In genomic region chr17:40177275-40177874, GRCh38 we compare ENCODE assay signal across 8 cellular contexts. TPM values are rescaled to one million over a fixed set of nuclear protein-coding genes. Genes with fewer than 3 reads are reported as not detected.
DNase-seq lines count a peak whose midpoint lies in the region; ATAC-seq and TF ChIP-seq lines count a peak whose summit lies in the region.

A gene with protein sequence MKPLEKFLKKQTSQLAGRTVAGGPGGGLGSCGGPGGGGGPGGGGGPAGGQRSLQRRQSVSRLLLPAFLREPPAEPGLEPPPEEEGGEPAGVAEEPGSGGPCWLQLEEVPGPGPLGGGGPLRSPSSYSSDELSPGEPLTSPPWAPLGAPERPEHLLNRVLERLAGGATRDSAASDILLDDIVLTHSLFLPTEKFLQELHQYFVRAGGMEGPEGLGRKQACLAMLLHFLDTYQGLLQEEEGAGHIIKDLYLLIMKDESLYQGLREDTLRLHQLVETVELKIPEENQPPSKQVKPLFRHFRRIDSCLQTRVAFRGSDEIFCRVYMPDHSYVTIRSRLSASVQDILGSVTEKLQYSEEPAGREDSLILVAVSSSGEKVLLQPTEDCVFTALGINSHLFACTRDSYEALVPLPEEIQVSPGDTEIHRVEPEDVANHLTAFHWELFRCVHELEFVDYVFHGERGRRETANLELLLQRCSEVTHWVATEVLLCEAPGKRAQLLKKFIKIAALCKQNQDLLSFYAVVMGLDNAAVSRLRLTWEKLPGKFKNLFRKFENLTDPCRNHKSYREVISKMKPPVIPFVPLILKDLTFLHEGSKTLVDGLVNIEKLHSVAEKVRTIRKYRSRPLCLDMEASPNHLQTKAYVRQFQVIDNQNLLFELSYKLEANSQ (plus strand): TSS chr17:40177470. CDS start chr17:40177862, 392 bp downstream.

- peak within 1 kb of the TSS; percentile 88 for H3K4me2 ChIP-seq in DOHH2 (ENCODE audit: low read length)

- H3K9me3 Mint-ChIP-seq in activated naive CD8-positive, alpha-beta T cell (ENCODE audit: low read depth) = no peaks in the 10 kb centered on the region
- H3K9me3 Mint-ChIP-seq in type B pancreatic cell = no peaks in the 10 kb centered on the region

- no peaks in the 10 kb centered on the region for H3K79me2 ChIP-seq in DOHH2 (ENCODE audit: control insufficient read depth, low read length)

- H3K27me3 ChIP-seq in DOHH2 (ENCODE audit: control insufficient read depth, low read length) = no peaks in the 10 kb centered on the region

- H3K9me3 ChIP-seq in DOHH2 (ENCODE audit: control insufficient read depth, insufficient read depth, low read length) (no peaks in the 10 kb centered on the region), SK-N-MC (ENCODE audit: low read depth, low read length) (no peaks in the 10 kb centered on the region)

- peak; percentile 64 for DNase-seq in HPDE6-E6E7 (ENCODE audit: extremely low spot score)
- DNase-seq in SK-N-MC (ENCODE audit: low read depth, low spot score) = no peak
- DNase-seq in Right ventricle myocardium superior = peak; percentile 87
- DNase-seq in posterior cingulate gyrus = peak; percentile 27 to 95 (median 70)
- DNase-seq in type B pancreatic cell (ENCODE audit: extremely low spot score, unreplicated experiment) = peak; percentile 86
- DNase-seq in AML-193 (lab: John Stamatoyannopoulos, UW) = no peak

- H3K4me1 ChIP-seq in DOHH2 (ENCODE audit: control insufficient read depth, low read length) = peaks cover 14% of the 10 kb centered on the region

- H3K4me3 ChIP-seq in DOHH2 (ENCODE audit: low read length) = peak within 1 kb of the TSS; percentile 72
- peak within 1 kb of the TSS; percentile 84 for H3K4me3 ChIP-seq in SK-N-MC

- peak within 1 kb of the TSS; percentile 73 for H3K4me3 Mint-ChIP-seq in activated naive CD8-positive, alpha-beta T cell
- peak within 1 kb of the TSS; percentile 80 for H3K4me3 Mint-ChIP-seq in type B pancreatic cell

- H3K36me3 ChIP-seq in DOHH2 (ENCODE audit: control insufficient read depth, low read length) (peaks cover 15% of the 10 kb centered on the region), SK-N-MC (ENCODE audit: insufficient read depth, low read length) (peaks cover 21% of the 10 kb centered on the region; the same call in 1 of the 2 replicates)

- H3K27me3 Mint-ChIP-seq in activated naive CD8-positive, alpha-beta T cell = no peaks in the 10 kb centered on the region
- H3K27me3 Mint-ChIP-seq in type B pancreatic cell = peaks cover 3% of the 10 kb centered on the region

- peaks cover 10% of the 10 kb centered on the region for H3K4me1 Mint-ChIP-seq in activated naive CD8-positive, alpha-beta T cell (ENCODE audit: low read depth)
- peaks cover 31% of the 10 kb centered on the region for H3K4me1 Mint-ChIP-seq in type B pancreatic cell (ENCODE audit: unreplicated experiment)

- intact Hi-C loops in Right ventricle myocardium superior (cut with DNase I) = no loop called here
- intact Hi-C loops in posterior cingulate gyrus (cut with DNase I) = no loop called here

- H3K27ac ChIP-seq in DOHH2 (ENCODE audit: low read depth, low read length) = no peak within 1 kb of the TSS
- no peak within 1 kb of the TSS; the same call in 1 of the 2 replicates for H3K27ac ChIP-seq in SK-N-MC

- peaks cover 6% of the 10 kb centered on the region for H3K36me3 Mint-ChIP-seq in activated naive CD8-positive, alpha-beta T cell
- peaks cover 22% of the 10 kb centered on the region for H3K36me3 Mint-ChIP-seq in type B pancreatic cell

- peak; percentile 90 for ATAC-seq in Right ventricle myocardium superior (ENCODE audit: poor library complexity)

- no peaks in the 10 kb centered on the region for H4K20me1 ChIP-seq in DOHH2 (ENCODE audit: control insufficient read depth, insufficient read depth, low read depth, low read length)

- peak within 1 kb of the TSS; percentile 69 for H3K9ac ChIP-seq in SK-N-MC (ENCODE audit: insufficient read length)

- no peaks in the 10 kb centered on the region for H3K9me2 ChIP-seq in DOHH2 (replicated peaks; ENCODE audit: control insufficient read depth, low read length)

- peak within 1 kb of the TSS; percentile 77 for H3K27ac Mint-ChIP-seq in activated naive CD8-positive, alpha-beta T cell
- H3K27ac Mint-ChIP-seq in type B pancreatic cell = peak within 1 kb of the TSS; percentile 95

- H3F3A ChIP-seq in DOHH2 (ENCODE audit: control insufficient read depth, insufficient read depth) = peaks cover 9% of the 10 kb centered on the region

- TF ChIP-seq CTCF in DOHH2 (IDR thresholded peaks at IDR 0.05; ENCODE audit: low read depth, low read length, poor library complexity, severe bottlenecking) (no peak), type B pancreatic cell (conservative IDR thresholded peaks at IDR 0.05) (no peak)

RNA-seq across cellular contexts. Expression of the gene that starts here (rescaled TPM):
- total RNA-seq in Right ventricle myocardium superior (2.7 TPM), type B pancreatic cell (ENCODE audit: low replicate concordance) (9.9 and 18.6 TPM in 2 replicates)

Comparison
In these comparisons a context has a peak if more than half of its experiments do, and no peak if none do; other contexts are left out.
1. DNase-seq: peak in HPDE6-E6E7 (single experiment), Right ventricle myocardium superior (single experiment), posterior cingulate gyrus (10 of 10) and type B pancreatic cell (single experiment); none in SK-N-MC (single experiment) and AML-193 (0 of 2).